3 cellular contexts compared by ENCODE assay signal in genomic region chr2:224031358-224031970, GRCh38.
TF ChIP-seq lines count a peak whose summit lies in the region.

No MANE protein-coding gene starts in this region.

TF ChIP-seq in SK-N-SH, 30 proteins besides CTCF, POLR2A, EP300 and RAD21 (continued from another document):
- TF ChIP-seq, protein P1, sequence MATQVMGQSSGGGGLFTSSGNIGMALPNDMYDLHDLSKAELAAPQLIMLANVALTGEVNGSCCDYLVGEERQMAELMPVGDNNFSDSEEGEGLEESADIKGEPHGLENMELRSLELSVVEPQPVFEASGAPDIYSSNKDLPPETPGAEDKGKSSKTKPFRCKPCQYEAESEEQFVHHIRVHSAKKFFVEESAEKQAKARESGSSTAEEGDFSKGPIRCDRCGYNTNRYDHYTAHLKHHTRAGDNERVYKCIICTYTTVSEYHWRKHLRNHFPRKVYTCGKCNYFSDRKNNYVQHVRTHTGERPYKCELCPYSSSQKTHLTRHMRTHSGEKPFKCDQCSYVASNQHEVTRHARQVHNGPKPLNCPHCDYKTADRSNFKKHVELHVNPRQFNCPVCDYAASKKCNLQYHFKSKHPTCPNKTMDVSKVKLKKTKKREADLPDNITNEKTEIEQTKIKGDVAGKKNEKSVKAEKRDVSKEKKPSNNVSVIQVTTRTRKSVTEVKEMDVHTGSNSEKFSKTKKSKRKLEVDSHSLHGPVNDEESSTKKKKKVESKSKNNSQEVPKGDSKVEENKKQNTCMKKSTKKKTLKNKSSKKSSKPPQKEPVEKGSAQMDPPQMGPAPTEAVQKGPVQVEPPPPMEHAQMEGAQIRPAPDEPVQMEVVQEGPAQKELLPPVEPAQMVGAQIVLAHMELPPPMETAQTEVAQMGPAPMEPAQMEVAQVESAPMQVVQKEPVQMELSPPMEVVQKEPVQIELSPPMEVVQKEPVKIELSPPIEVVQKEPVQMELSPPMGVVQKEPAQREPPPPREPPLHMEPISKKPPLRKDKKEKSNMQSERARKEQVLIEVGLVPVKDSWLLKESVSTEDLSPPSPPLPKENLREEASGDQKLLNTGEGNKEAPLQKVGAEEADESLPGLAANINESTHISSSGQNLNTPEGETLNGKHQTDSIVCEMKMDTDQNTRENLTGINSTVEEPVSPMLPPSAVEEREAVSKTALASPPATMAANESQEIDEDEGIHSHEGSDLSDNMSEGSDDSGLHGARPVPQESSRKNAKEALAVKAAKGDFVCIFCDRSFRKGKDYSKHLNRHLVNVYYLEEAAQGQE (IDR thresholded peaks at IDR 0.05; ENCODE audit: low read depth, low read length), result no peak

TF ChIP-seq in SK-N-SH treated with all-trans-retinoic acid at 6 μM for 48 hours, 23 proteins besides CTCF, POLR2A, EP300 and RAD21 (continued from another document):
- TF ChIP-seq TSHZ2 (CRISPR knock-in tag; IDR thresholded peaks at IDR 0.05) (no peak), ESRRG (CRISPR knock-in tag; IDR thresholded peaks at IDR 0.05) (no peak), GLIS3 (CRISPR knock-in tag; IDR thresholded peaks at IDR 0.05) (no peak), ISL1 (CRISPR knock-in tag; IDR thresholded peaks at IDR 0.05) (no peak), ZFP30 (CRISPR knock-in tag; IDR thresholded peaks at IDR 0.05) (no peak), TOX (CRISPR knock-in tag; IDR thresholded peaks at IDR 0.05; ENCODE audit: borderline replicate concordance) (no peak), ZNF8 (CRISPR knock-in tag; IDR thresholded peaks at IDR 0.05) (no peak), TCF4 (CRISPR knock-in tag; IDR thresholded peaks at IDR 0.05; ENCODE audit: borderline replicate concordance) (no peak), BACH2 (CRISPR knock-in tag; IDR thresholded peaks at IDR 0.05; ENCODE audit: borderline replicate concordance) (no peak), CREB5 (CRISPR knock-in tag; IDR thresholded peaks at IDR 0.05; ENCODE audit: low read depth) (no peak), PATZ1 (CRISPR knock-in tag; IDR thresholded peaks at IDR 0.05; ENCODE audit: borderline replicate concordance) (no peak), ZFP3 (CRISPR knock-in tag; IDR thresholded peaks at IDR 0.05) (no peak), SNAI2 (CRISPR knock-in tag; IDR thresholded peaks at IDR 0.05) (no peak), OSR1 (CRISPR knock-in tag; IDR thresholded peaks at IDR 0.05) (no peak), ZNF70 (CRISPR knock-in tag; IDR thresholded peaks at IDR 0.05) (no peak), RARB (CRISPR knock-in tag; IDR thresholded peaks at IDR 0.05) (no peak), POU6F1 (CRISPR knock-in tag; IDR thresholded peaks at IDR 0.05; ENCODE audit: borderline replicate concordance, low read depth) (no peak)

TF ChIP-seq in Ishikawa, 13 proteins besides CTCF, POLR2A, EP300 and RAD21 (continued from another document):
- no peak for TF ChIP-seq TAF1 (IDR thresholded peaks at IDR 0.05; ENCODE audit: low read depth)
- no peak for TF ChIP-seq NFIC (IDR thresholded peaks at IDR 0.05)
- TF ChIP-seq CEBPB (IDR thresholded peaks at IDR 0.05), result no peak
- no peak for TF ChIP-seq CREB1 (IDR thresholded peaks at IDR 0.05; ENCODE audit: low read depth)
